ENCODE assay signal across 22 cellular contexts in genomic region chrX:10509397-10509796, GRCh38.
DNase-seq lines count a peak whose midpoint lies in the region.
"Had no signal": no experiment of that assay in that cellular context is flagged by ENCODE, and none has a peak within 500 bp of the region (broad histone marks: within the 10 kb centered on the region; RNA-seq: fewer than 3 reads in every experiment).

No MANE protein-coding gene starts in this region.

- H3K4me1 ChIP-seq in HUES48 (ENCODE audit: control insufficient read depth, insufficient read depth, low read length) (peaks cover 52% of the 10 kb centered on the region), iPS-20b (ENCODE audit: insufficient read depth, low read length) (peaks cover 31% of the 10 kb centered on the region; the same call in 1 of the 2 replicates)
- H3K4me1 ChIP-seq: Caco-2 had no signal

- H3K4me3 ChIP-seq in HUES48 (ENCODE audit: low read depth, low read length) (peak overlapping the region; percentile 12; the same call in 1 of the 2 replicates), iPS-20b (ENCODE audit: low read length) (peak overlapping the region; percentile 46; the same call in 1 of the 2 replicates)
- H3K4me3 ChIP-seq: A549, GM12878, HAP-1, PC-9, SJSA1 had no signal

- H3K27me3 ChIP-seq in HUES48 (ENCODE audit: control insufficient read depth, insufficient read depth, low read length): no peaks in the 10 kb centered on the region
- no peaks in the 10 kb centered on the region for H3K27me3 ChIP-seq in iPS-20b (ENCODE audit: insufficient read depth, low read length)
- H3K27me3 ChIP-seq: SJSA1 had no signal

- H3K9me3 ChIP-seq in HUES48 (ENCODE audit: control insufficient read depth, insufficient read depth, low read length): no peaks in the 10 kb centered on the region
- no peaks in the 10 kb centered on the region for H3K9me3 ChIP-seq in iPS-20b (ENCODE audit: insufficient read depth, low read depth, low read length)
- H3K9me3 ChIP-seq: A549, Caco-2, HAP-1, SJSA1 had no signal

- H3K9ac ChIP-seq in HUES48 (ENCODE audit: low read depth, low read length) (no peak overlapping the region), iPS-20b (ENCODE audit: low read depth, low read length) (peak overlapping the region; percentile 48; the same call in 1 of the 2 replicates)

- H3K36me3 ChIP-seq in HUES48 (ENCODE audit: control insufficient read depth, insufficient read depth, low read length) (no peaks in the 10 kb centered on the region), iPS-20b (ENCODE audit: insufficient read depth, low read depth, low read length) (no peaks in the 10 kb centered on the region)
- H3K36me3 ChIP-seq: SJSA1 had no signal

- DNase-seq in ELF-1 (ENCODE audit: low read depth, low spot score) (peak; percentile 46), NCI-H2107 treated with DMSO at 0.1 percent for 48 hours (lab: John Stamatoyannopoulos, UW; ENCODE audit: unreplicated experiment) (peak; percentile 50), dermis blood vessel endothelial cell (no peak), A172 (ENCODE audit: low spot score) (no peak), NK-92 (lab: John Stamatoyannopoulos, UW; ENCODE audit: unreplicated experiment) (no peak)
- DNase-seq: Caco-2; CD4-positive, alpha-beta T cell; DMS153; MM.1S; NCI-H1105; NCI-H1694 treated with DMSO at 0.1 percent for 48 hours; NCI-H2227 treated with DMSO at 0.1 percent for 48 hours; NCI-H510A treated with DMSO at 0.1 percent for 48 hours; NCI-H82; PC-9 had no signal

- H3K27ac ChIP-seq in HUES48 (ENCODE audit: low read depth, low read length) (peak overlapping the region; percentile 34), iPS-20b (ENCODE audit: low read length) (no peak overlapping the region)
- H3K27ac ChIP-seq: HL-60, PC-9, SJSA1 had no signal

Comparison
In these comparisons a context has a peak if more than half of its experiments do, and no peak if none do; other contexts are left out.
1. DNase-seq: peak in ELF-1 (single experiment) and NCI-H2107 treated with DMSO at 0.1 percent for 48 hours (single experiment); none in dermis blood vessel endothelial cell (single experiment), A172 (single experiment) and NK-92 (single experiment).